13 cellular contexts compared by ENCODE assay signal in the genomic region with DNA sequence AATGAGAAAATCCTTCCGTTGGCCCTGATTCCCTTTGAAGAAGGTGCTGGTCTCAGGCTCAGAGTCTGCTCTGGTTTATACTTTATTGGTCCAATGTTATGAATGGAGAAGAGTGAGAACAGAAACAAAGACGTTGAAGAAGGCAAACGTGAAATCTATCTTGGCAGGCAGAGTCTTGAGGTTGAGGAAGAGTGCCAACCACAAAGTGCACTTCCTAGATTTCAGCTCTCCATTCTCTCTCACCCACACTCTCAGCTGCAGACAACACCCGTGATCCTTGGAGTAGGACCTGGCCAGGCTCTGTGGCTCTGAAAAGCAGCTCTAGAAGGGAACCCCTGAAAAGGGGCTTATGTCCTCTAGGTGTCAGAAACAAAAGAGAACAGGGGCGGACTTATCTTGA.
"Had no signal": no experiment of that assay in that cellular context is flagged by ENCODE, and none has a peak within 500 bp of the region (broad histone marks: within the 10 kb centered on the region; RNA-seq: fewer than 3 reads in every experiment).

No MANE protein-coding gene starts in this region.

- H3K36me3 ChIP-seq: heart right ventricle, ovary, spleen, uterus had no signal

- H3K4me3 ChIP-seq: heart right ventricle, lung, ovary, spleen, uterus had no signal

- H3K27ac ChIP-seq: heart right ventricle, ovary, spleen, uterus, VCaP had no signal

- FAIRE-seq: frontal cortex had no signal

- DNase-seq: activated CD4-positive, alpha-beta T cell treated with anti-CD3 and anti-CD28 coated beads, Interleukin-2, amount 50 U/mL, for 48 hours; activated naive CD4-positive, alpha-beta T cell treated with Interleukin-2 at 50 U/mL for 16 hours; cerebellar nuclear complex; effector CD8-positive, alpha-beta T cell; heart right ventricle; islet precursor cell; naive B cell; ovary; spleen; uterus had no signal

- H3K27me3 ChIP-seq: heart right ventricle, ovary, spleen, uterus had no signal

- H3K9me3 ChIP-seq: ovary, uterus had no signal

- H3K4me1 ChIP-seq: heart right ventricle, spleen, uterus had no signal
